18 cellular contexts compared by ENCODE assay signal in the genomic region with DNA sequence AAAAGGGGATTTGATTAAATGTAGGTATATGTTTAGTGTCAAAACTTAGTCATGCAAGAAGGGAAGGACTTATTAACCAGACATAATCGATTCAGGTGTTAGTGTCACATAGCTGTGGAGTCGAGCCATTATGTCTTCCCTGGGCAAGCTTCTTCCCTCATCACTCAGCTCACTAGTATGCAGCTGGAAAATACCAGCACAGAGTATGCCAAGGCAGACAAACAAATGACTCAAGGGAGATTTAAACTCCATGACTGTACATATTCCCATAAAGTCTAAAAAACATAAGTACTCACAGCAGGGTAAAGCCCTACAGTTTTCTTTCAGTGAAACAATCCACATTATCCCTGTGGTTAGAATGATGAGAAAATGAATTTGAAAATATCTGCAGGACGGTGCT.
DNase-seq lines count a peak whose midpoint lies in the region; FAIRE-seq and TF ChIP-seq lines count a peak whose summit lies in the region.
"Had no signal": no experiment of that assay in that cellular context is flagged by ENCODE, and none has a peak within 500 bp of the region (broad histone marks: within the 10 kb centered on the region; RNA-seq: fewer than 3 reads in every experiment).

No MANE protein-coding gene starts in this region.

- no peak overlapping the region for H3K27ac ChIP-seq in endothelial cell of umbilical vein (ENCODE audit: insufficient read depth, low read depth, low read length)
- no peak overlapping the region for H3K27ac ChIP-seq in neural progenitor cell
- no peak overlapping the region for H3K27ac ChIP-seq in vagina
- H3K27ac ChIP-seq: pancreas had no signal

- no peaks in the 10 kb centered on the region for H3K27me3 ChIP-seq in endothelial cell of umbilical vein (ENCODE audit: control insufficient read depth in 2 of 2, insufficient read depth in 2 of 2, low read length in 2 of 2)
- no peaks in the 10 kb centered on the region for H3K27me3 ChIP-seq in neural progenitor cell
- no peaks in the 10 kb centered on the region for H3K27me3 ChIP-seq in vagina
- H3K27me3 ChIP-seq: pancreas had no signal

- no peak overlapping the region for H3K4me2 ChIP-seq in endothelial cell of umbilical vein (ENCODE audit: insufficient read depth, low read length)
- no peak overlapping the region for H3K4me2 ChIP-seq in neural progenitor cell

- CTCF ChIA-PET in endothelial cell of umbilical vein (lab: Charles Lee): interaction anchor here (0.6 kb wide), 1 partner anchor 40 kb away, joined by 3 read pairs; no protein-coding TSS in a partner anchor

- no peaks in the 10 kb centered on the region for H3K79me2 ChIP-seq in endothelial cell of umbilical vein (ENCODE audit: control insufficient read depth, insufficient read depth, low read length)
- H3K79me2 ChIP-seq in neural progenitor cell (ENCODE audit: low read depth): no peaks in the 10 kb centered on the region

- no peaks in the 10 kb centered on the region for H3K9me3 Mint-ChIP-seq in neural progenitor cell
- H3K9me3 Mint-ChIP-seq: activated naive CD8-positive, alpha-beta T cell treated with anti-CD3 and anti-CD28 coated beads, Interleukin-2, amount 10 ng/mL, durations not matched to agents 7 days and 5 days had no signal

- no peaks in the 10 kb centered on the region for H3K36me3 Mint-ChIP-seq in neural progenitor cell
- H3K36me3 Mint-ChIP-seq: activated naive CD8-positive, alpha-beta T cell treated with anti-CD3 and anti-CD28 coated beads, Interleukin-2, amount 10 ng/mL, durations not matched to agents 7 days and 5 days had no signal

- BruUV-seq in endothelial cell of umbilical vein (replicated peaks; lab: Mats Ljungman, UMichigan): no TSS peak

- no peak for TF ChIP-seq CTCF in AG10803 (conservative IDR thresholded peaks at IDR 0.05; ENCODE audit: low read length)
- TF ChIP-seq CTCF in endothelial cell of umbilical vein (IDR thresholded peaks at IDR 0.05; ENCODE audit: extremely low read depth in 1 of 2, insufficient read depth in 1 of 2, low read depth in 1 of 2, low read length in 2 of 2): no peak
- TF ChIP-seq CTCF in neural progenitor cell (IDR thresholded peaks at IDR 0.05): no peak
- no peak for TF ChIP-seq CTCF in vagina (IDR thresholded peaks at IDR 0.05)

- peaks cover 3% of the 10 kb centered on the region for H3K4me1 Mint-ChIP-seq in neural progenitor cell
- H3K4me1 Mint-ChIP-seq: activated naive CD8-positive, alpha-beta T cell treated with anti-CD3 and anti-CD28 coated beads, Interleukin-2, amount 10 ng/mL, durations not matched to agents 7 days and 5 days had no signal

- no peak overlapping the region for H3K27ac Mint-ChIP-seq in neural progenitor cell
- H3K27ac Mint-ChIP-seq: activated naive CD8-positive, alpha-beta T cell treated with anti-CD3 and anti-CD28 coated beads, Interleukin-2, amount 10 ng/mL, durations not matched to agents 7 days and 5 days had no signal

- H3K9ac ChIP-seq in endothelial cell of umbilical vein (replicated peaks; ENCODE audit: extremely low read depth, insufficient read depth, low read length) (no peak overlapping the region), neural progenitor cell (no peak overlapping the region)

- H3K36me3 ChIP-seq in endothelial cell of umbilical vein (ENCODE audit: control insufficient read depth in 2 of 2, extremely low read depth in 1 of 2, insufficient read depth in 2 of 2, low read length in 2 of 2) (no peaks in the 10 kb centered on the region), neural progenitor cell (no peaks in the 10 kb centered on the region), vagina (no peaks in the 10 kb centered on the region)
- H3K36me3 ChIP-seq: pancreas had no signal

- peak; percentile 52 for DNase-seq in AG10803 (ENCODE audit: low read depth)
- DNase-seq in NCI-H226: peak; percentile 43
- DNase-seq in endothelial cell of umbilical vein (ENCODE audit: low read depth, low spot score): peak; percentile 1
- DNase-seq in myocyte (ENCODE audit: low read depth): peak; percentile 14
- DNase-seq in DMS53 (lab: John Stamatoyannopoulos, UW): no peak
- no peak for DNase-seq in neural progenitor cell (ENCODE audit: low spot score)
- DNase-seq in vagina (ENCODE audit: extremely low spot score in 2 of 2): no peak
- no peak for DNase-seq in ecto neural progenitor cell (ENCODE audit: low spot score)
- DNase-seq: activated CD4-positive, CD25-positive, alpha-beta regulatory T cell; activated naive CD8-positive, alpha-beta T cell treated with anti-CD3 and anti-CD28 coated beads, Interleukin-2, amount 10 ng/mL, durations not matched to agents 7 days and 5 days; C1 segment of cervical spinal cord; effector memory CD4-positive, alpha-beta T cell; mesendoderm; NCI-H187; NCI-H748 treated with DMSO at 0.1 percent for 48 hours; SIG-M5 had no signal

- no peaks in the 10 kb centered on the region for H3K9me3 ChIP-seq in endothelial cell of umbilical vein (replicated peaks; ENCODE audit: control insufficient read depth, insufficient read depth, low read length)
- no peaks in the 10 kb centered on the region for H3K9me3 ChIP-seq in neural progenitor cell (ENCODE audit: low read depth)
- H3K9me3 ChIP-seq in vagina: no peaks in the 10 kb centered on the region
- H3K9me3 ChIP-seq: pancreas had no signal

- H4K20me1 ChIP-seq in endothelial cell of umbilical vein (replicated peaks; ENCODE audit: control insufficient read depth, extremely low read depth, insufficient read depth, low read length) (no peaks in the 10 kb centered on the region), neural progenitor cell (ENCODE audit: low read depth) (no peaks in the 10 kb centered on the region)

- H3F3A ChIP-seq in neural progenitor cell (ENCODE audit: low read depth): no peaks in the 10 kb centered on the region

- POLR2A ChIA-PET in endothelial cell of umbilical vein (lab: Charles Lee): no interaction called here

- H2AFZ ChIP-seq in endothelial cell of umbilical vein (ENCODE audit: low read depth, low read length) (no peak overlapping the region), neural progenitor cell (replicated peaks) (no peak overlapping the region)

- H3K4me3 ChIP-seq in AG10803 (ENCODE audit: low read length) (no peak overlapping the region), endothelial cell of umbilical vein (replicated peaks in 1 of 3; ENCODE audit: insufficient read depth in 1 of 3, low read depth in 1 of 3, low read length in 3 of 3) (no peak overlapping the region), neural progenitor cell (no peak overlapping the region), vagina (no peak overlapping the region)
- H3K4me3 ChIP-seq: K562, pancreas had no signal

- no peaks in the 10 kb centered on the region for H3K4me1 ChIP-seq in endothelial cell of umbilical vein (ENCODE audit: control insufficient read depth, extremely low read depth, insufficient read depth, low read length)
- no peaks in the 10 kb centered on the region for H3K4me1 ChIP-seq in neural progenitor cell
- H3K4me1 ChIP-seq in vagina: no peaks in the 10 kb centered on the region
- H3K4me1 ChIP-seq: pancreas had no signal

- no peak for FAIRE-seq in endothelial cell of umbilical vein (lab: Jason Lieb, UNC)
- FAIRE-seq: K562, pancreas had no signal

- intact Hi-C loops in endothelial cell of umbilical vein (cut with micrococcal nuclease) (no loop called here), vagina (cut with DNase I) (no loop called here)

- TF ChIP-seq POLR2A in endothelial cell of umbilical vein (IDR thresholded peaks at IDR 0.05; ENCODE audit: low read depth, low read length): no peak
- TF ChIP-seq POLR2A in vagina (IDR thresholded peaks at IDR 0.05): no peak

- H3K27me3 Mint-ChIP-seq in neural progenitor cell (ENCODE audit: insufficient read depth, low read depth): no peaks in the 10 kb centered on the region
- H3K27me3 Mint-ChIP-seq: activated naive CD8-positive, alpha-beta T cell treated with anti-CD3 and anti-CD28 coated beads, Interleukin-2, amount 10 ng/mL, durations not matched to agents 7 days and 5 days had no signal

- dilution Hi-C loops in endothelial cell of umbilical vein (cut with MboI; ENCODE audit: extremely low pct_ligation_motif_present, low sequenced_read_pairs): no loop called here

- H3K9me1 ChIP-seq in endothelial cell of umbilical vein (replicated peaks; ENCODE audit: control insufficient read depth, extremely low read depth, insufficient read depth, low read length): no peaks in the 10 kb centered on the region

- H3K4me3 Mint-ChIP-seq in neural progenitor cell: no peak overlapping the region
- H3K4me3 Mint-ChIP-seq: activated naive CD8-positive, alpha-beta T cell treated with anti-CD3 and anti-CD28 coated beads, Interleukin-2, amount 10 ng/mL, durations not matched to agents 7 days and 5 days had no signal

TF ChIP-seq in endothelial cell of umbilical vein, 7 proteins besides CTCF, POLR2A, EP300 and RAD21:
- TF ChIP-seq JUN (IDR thresholded peaks at IDR 0.05; ENCODE audit: borderline replicate concordance, insufficient read depth, insufficient read length, low read depth) (no peak), FOS (IDR thresholded peaks at IDR 0.05; ENCODE audit: borderline replicate concordance, insufficient read depth, low read length) (no peak)

Comparison
In these comparisons a context has a peak if more than half of its experiments do, and no peak if none do; other contexts are left out.
1. DNase-seq: peak in AG10803 (single experiment), NCI-H226 (single experiment), endothelial cell of umbilical vein (single experiment) and myocyte (single experiment); none in DMS53 (single experiment), neural progenitor cell (single experiment), vagina (0 of 2) and ecto neural progenitor cell (single experiment).